In the genomic region with DNA sequence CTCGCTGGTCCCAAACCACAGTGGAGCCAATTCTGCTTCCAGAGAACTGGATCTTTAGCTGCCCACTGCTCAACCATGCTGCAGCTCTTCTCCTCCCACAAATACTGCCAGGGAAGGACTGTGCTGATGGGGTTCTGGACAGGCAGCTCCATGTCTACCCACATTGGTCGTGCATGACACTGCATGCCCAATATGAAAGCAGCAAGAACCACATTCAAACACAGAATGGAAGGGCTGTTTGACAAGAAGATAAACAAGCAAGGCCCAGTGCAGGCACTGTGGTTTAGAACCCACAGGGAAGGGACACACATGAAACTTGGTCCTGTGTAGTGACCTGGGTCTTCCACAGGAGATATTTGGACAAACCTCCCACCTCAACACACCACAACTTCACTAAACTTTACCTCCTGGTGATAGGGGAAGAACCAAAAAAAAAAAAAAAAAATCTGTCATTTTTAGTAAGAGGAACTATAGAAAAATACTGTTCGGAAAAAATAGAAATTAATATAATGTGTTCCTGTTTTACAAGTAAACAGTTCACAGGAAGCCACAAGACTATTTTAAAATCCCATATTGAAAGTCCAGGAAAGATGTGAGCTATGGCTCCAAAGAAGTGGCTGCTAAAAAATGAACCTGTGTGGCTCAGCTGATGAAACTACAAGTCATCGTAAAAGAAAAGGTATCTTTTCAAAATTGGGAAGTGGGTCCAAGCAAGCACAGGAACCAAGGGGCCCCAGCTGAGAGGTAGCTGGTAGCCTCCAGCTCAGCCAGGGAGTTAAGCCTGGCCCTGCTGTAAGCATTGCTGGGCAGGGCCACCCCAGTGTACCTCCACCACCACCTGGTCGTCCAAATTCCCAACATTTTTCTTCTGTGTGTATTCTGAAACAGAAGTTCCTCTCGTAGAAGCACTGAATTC, we compare ENCODE assay signal across 16 cellular contexts.
"Had no signal": no experiment of that assay in that cellular context is flagged by ENCODE, and none has a peak within 500 bp of the region (broad histone marks: within the 10 kb centered on the region; RNA-seq: fewer than 3 reads in every experiment).

No MANE protein-coding gene starts in this region.

- H3K27me3 Mint-ChIP-seq: activated naive CD8-positive, alpha-beta T cell treated with anti-CD3 and anti-CD28 coated beads, Interleukin-2, amount 50 U/mL, for 24 hours had no signal

- H3K36me3 Mint-ChIP-seq: stimulated activated effector memory CD8-positive, alpha-beta T cell treated with anti-CD3 and anti-CD28 coated beads, Interleukin-12 subunit alpha, Interleukin-12 subunit beta, amount 100 ng/mL, for 72 hours had no signal

- DNase-seq: activated CD4-positive, alpha-beta T cell treated with anti-CD3 and anti-CD28 coated beads for 1 hour; activated CD4-positive, alpha-beta T cell treated with anti-CD3 and anti-CD28 coated beads, Interleukin-2, amount 50 U/mL, for 48 hours; activated naive CD4-positive, alpha-beta T cell treated with anti-CD3 and anti-CD28 coated beads for 36 hours; activated naive CD8-positive, alpha-beta T cell treated with anti-CD3 and anti-CD28 coated beads, Interleukin-2, amount 50 U/mL, for 24 hours; aorta; effector memory CD4-positive, alpha-beta T cell; foreskin keratinocyte; kidney glomerular epithelial cell; stimulated activated CD4-positive, alpha-beta T cell treated with anti-CD3 and anti-CD28 coated beads, Interleukin-1b, Interleukin-23, amount 100 ng/mL, for 48 hours; tibial artery; uterus had no signal

- H3K9me3 ChIP-seq: tibial artery, uterus had no signal

- H3K4me3 ChIP-seq: breast epithelium, tibial artery, uterus had no signal

- H3K27me3 ChIP-seq: breast epithelium, foreskin keratinocyte, tibial artery, uterus had no signal

- H3K9me3 Mint-ChIP-seq: activated naive CD4-positive, alpha-beta T cell treated with anti-CD3 and anti-CD28 coated beads for 36 hours; activated naive CD8-positive, alpha-beta T cell treated with anti-CD3 and anti-CD28 coated beads, Interleukin-2, amount 50 U/mL, for 24 hours; dendritic cell treated with granulocyte-macrophage colony-stimulating factor and Interleukin-4, amounts not matched to agents 40 ng/mL and 50 ng/mL, for 4 days; stimulated activated effector memory CD8-positive, alpha-beta T cell treated with anti-CD3 and anti-CD28 coated beads, Interleukin-12 subunit alpha, Interleukin-12 subunit beta, amount 100 ng/mL, for 72 hours had no signal

- H3K27ac Mint-ChIP-seq: activated naive CD4-positive, alpha-beta T cell treated with anti-CD3 and anti-CD28 coated beads for 36 hours; activated naive CD8-positive, alpha-beta T cell treated with anti-CD3 and anti-CD28 coated beads, Interleukin-2, amount 50 U/mL, for 24 hours; activated T-helper 17 cell treated with anti-CD3 and anti-CD28 coated beads, Interleukin-2, amount 50 U/mL, for 72 hours; dendritic cell treated with granulocyte-macrophage colony-stimulating factor and Interleukin-4, amounts not matched to agents 40 ng/mL and 50 ng/mL, for 4 days; stimulated activated effector memory CD8-positive, alpha-beta T cell treated with anti-CD3 and anti-CD28 coated beads, Interleukin-12 subunit alpha, Interleukin-12 subunit beta, amount 100 ng/mL, for 72 hours had no signal

- H3K27ac ChIP-seq: breast epithelium, foreskin keratinocyte, tibial artery, uterus had no signal

- H3K4me3 Mint-ChIP-seq: activated naive CD4-positive, alpha-beta T cell treated with anti-CD3 and anti-CD28 coated beads for 36 hours; activated naive CD8-positive, alpha-beta T cell treated with anti-CD3 and anti-CD28 coated beads, Interleukin-2, amount 50 U/mL, for 24 hours; activated T-helper 17 cell treated with anti-CD3 and anti-CD28 coated beads, Interleukin-2, amount 50 U/mL, for 72 hours; dendritic cell treated with granulocyte-macrophage colony-stimulating factor and Interleukin-4, amounts not matched to agents 40 ng/mL and 50 ng/mL, for 4 days; naive thymus-derived CD8-positive, alpha-beta T cell; stimulated activated effector memory CD8-positive, alpha-beta T cell treated with anti-CD3 and anti-CD28 coated beads, Interleukin-12 subunit alpha, Interleukin-12 subunit beta, amount 100 ng/mL, for 72 hours had no signal

- H3K4me1 ChIP-seq: breast epithelium, foreskin keratinocyte, tibial artery, uterus had no signal

- H3K36me3 ChIP-seq: breast epithelium, tibial artery, uterus had no signal

- ATAC-seq: activated naive CD8-positive, alpha-beta T cell treated with anti-CD3 and anti-CD28 coated beads, Interleukin-2, amount 50 U/mL, for 24 hours; activated T-helper 17 cell treated with anti-CD3 and anti-CD28 coated beads, Interleukin-2, amount 50 U/mL, for 72 hours; foreskin keratinocyte; naive thymus-derived CD8-positive, alpha-beta T cell; stimulated activated effector memory CD8-positive, alpha-beta T cell treated with anti-CD3 and anti-CD28 coated beads, Interleukin-12 subunit alpha, Interleukin-12 subunit beta, amount 100 ng/mL, for 72 hours had no signal

- H3K4me1 Mint-ChIP-seq: activated T-helper 17 cell treated with anti-CD3 and anti-CD28 coated beads, Interleukin-2, amount 50 U/mL, for 72 hours; stimulated activated effector memory CD8-positive, alpha-beta T cell treated with anti-CD3 and anti-CD28 coated beads, Interleukin-12 subunit alpha, Interleukin-12 subunit beta, amount 100 ng/mL, for 72 hours had no signal
